9 cellular contexts compared by ENCODE assay signal in the genomic region with DNA sequence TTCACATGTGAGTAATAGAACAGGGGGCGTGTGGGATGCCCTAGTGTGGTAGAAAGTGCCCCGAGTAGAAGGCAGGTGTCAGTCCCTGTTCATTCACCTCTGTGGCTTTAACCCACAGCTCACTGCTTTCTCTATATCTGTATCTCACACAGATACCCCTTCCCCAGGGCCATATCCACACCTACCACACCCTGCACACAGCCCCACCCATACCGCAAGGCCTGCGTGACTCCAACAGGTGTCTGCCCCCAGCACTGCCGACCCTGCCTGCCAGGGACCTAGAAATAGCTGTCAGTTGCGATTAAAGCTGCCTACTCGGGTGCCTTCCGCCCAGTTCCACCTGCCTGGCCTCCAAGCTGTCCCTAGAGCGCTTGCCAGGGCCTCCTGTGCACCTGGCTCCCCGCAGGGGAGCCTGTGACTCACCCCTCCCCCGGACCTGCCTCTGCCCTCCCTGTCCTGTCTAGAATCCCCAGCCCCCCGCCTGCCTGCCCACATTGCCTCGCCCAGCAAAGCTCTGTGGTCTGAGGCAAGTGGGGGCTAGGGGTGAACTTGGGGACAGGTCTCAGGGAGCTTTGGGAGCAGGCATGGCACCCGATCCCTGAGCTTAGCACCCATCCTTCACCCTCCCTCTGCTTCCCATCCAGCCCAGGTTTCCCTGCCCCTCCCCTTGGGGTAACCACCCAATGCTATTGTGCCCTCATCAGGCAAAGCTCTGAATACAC. TPM values are rescaled to one million over a fixed set of nuclear protein-coding genes. Genes with fewer than 3 reads are reported as not detected.
DNase-seq lines count a peak whose midpoint lies in the region.
"Had no signal": no experiment of that assay in that cellular context is flagged by ENCODE, and none has a peak within 500 bp of the region (broad histone marks: within the 10 kb centered on the region; RNA-seq: fewer than 3 reads in every experiment).

No MANE protein-coding gene starts in this region.

- DNase-seq in DMS153 (lab: John Stamatoyannopoulos, UW) (peak; percentile 89), NCI-H1105 treated with DMSO at 0.1 percent for 48 hours (lab: John Stamatoyannopoulos, UW) (peak; percentile 97), mesendoderm (no peak), NK-92 (lab: John Stamatoyannopoulos, UW; ENCODE audit: unreplicated experiment) (no peak), DMS114 treated with DMSO at 0.1 percent for 48 hours (lab: John Stamatoyannopoulos, UW; ENCODE audit: unreplicated experiment) (no peak), T-helper 1 cell (no peak), amygdala (lab: John Stamatoyannopoulos, UW) (no peak)
- no peak for DNase-seq in activated CD4-positive, alpha-beta T cell treated with anti-CD3 and anti-CD28 coated beads, Interleukin-2, amount 10 ng/mL, durations not matched to agents 7 days and 5 days
- DNase-seq: adrenal gland had no signal

- H2AK5ac ChIP-seq in mesendoderm (ENCODE audit: low read length) = no peak overlapping the region

- H3K23ac ChIP-seq in mesendoderm (ENCODE audit: low read length) = no peak overlapping the region

- POLR2A ChIA-PET in activated CD4-positive, alpha-beta T cell treated with anti-CD3 and anti-CD28 coated beads, Interleukin-2, amount 10 ng/mL, durations not matched to agents 7 days and 5 days (lab: Charles Lee) = no interaction called here

- CTCF ChIA-PET in activated CD4-positive, alpha-beta T cell treated with anti-CD3 and anti-CD28 coated beads, Interleukin-2, amount 10 ng/mL, durations not matched to agents 7 days and 5 days (lab: Charles Lee) = interaction anchor here (1.4 to 5.9 kb wide), 6 partner anchors 10 to 157 kb away, joined by 3 to 115 read pairs (median 11); a partner anchor contains a TSS

- H3K18ac ChIP-seq in mesendoderm (ENCODE audit: low read length) = no peak overlapping the region

- peaks cover 20% of the 10 kb centered on the region for H3K4me1 Mint-ChIP-seq in activated CD4-positive, alpha-beta T cell treated with anti-CD3 and anti-CD28 coated beads, Interleukin-2, amount 10 ng/mL, durations not matched to agents 7 days and 5 days

- H3K27ac ChIP-seq in mesendoderm (ENCODE audit: low read depth, low read length) = no peak overlapping the region

- no peak overlapping the region for H3K4me3 ChIP-seq in mesendoderm (ENCODE audit: low read length)
- H3K4me3 ChIP-seq: adrenal gland had no signal

- no peak overlapping the region for H3K9ac ChIP-seq in mesendoderm (ENCODE audit: low read length)

- H3K79me2 ChIP-seq in mesendoderm (ENCODE audit: control insufficient read depth, insufficient read depth, low read length) = no peaks in the 10 kb centered on the region

- H4K5ac ChIP-seq in mesendoderm (ENCODE audit: low read length) = no peak overlapping the region

- peaks cover 31% of the 10 kb centered on the region for H3K36me3 Mint-ChIP-seq in activated CD4-positive, alpha-beta T cell treated with anti-CD3 and anti-CD28 coated beads, Interleukin-2, amount 10 ng/mL, durations not matched to agents 7 days and 5 days (ENCODE audit: low read depth)

- no peak overlapping the region for H3K4me3 Mint-ChIP-seq in activated CD4-positive, alpha-beta T cell treated with anti-CD3 and anti-CD28 coated beads, Interleukin-2, amount 10 ng/mL, durations not matched to agents 7 days and 5 days

- peaks cover 4% of the 10 kb centered on the region for H3K4me1 ChIP-seq in mesendoderm (ENCODE audit: control insufficient read depth, low read depth, low read length)

- H2BK5ac ChIP-seq in mesendoderm (ENCODE audit: low read length) = no peak overlapping the region

- WGBS in mesendoderm (ENCODE audit: extremely low coverage, insufficient coverage, low lambda C conversion rate) = no CpG with 5 or more reads among the region's 14 CpGs

- no peak overlapping the region for H3K4ac ChIP-seq in mesendoderm (ENCODE audit: low read depth, low read length)

- no peak overlapping the region for H4K8ac ChIP-seq in mesendoderm (ENCODE audit: low read depth, low read length)

- H3K36me3 ChIP-seq in mesendoderm (ENCODE audit: control insufficient read depth, insufficient read depth, low read length) = peaks cover 8% of the 10 kb centered on the region

- no peaks in the 10 kb centered on the region for H3K9me3 Mint-ChIP-seq in activated CD4-positive, alpha-beta T cell treated with anti-CD3 and anti-CD28 coated beads, Interleukin-2, amount 10 ng/mL, durations not matched to agents 7 days and 5 days

- peak overlapping the region; percentile 6 for H3K56ac ChIP-seq in mesendoderm (ENCODE audit: low read length)

- H3K27me3 Mint-ChIP-seq in activated CD4-positive, alpha-beta T cell treated with anti-CD3 and anti-CD28 coated beads, Interleukin-2, amount 10 ng/mL, durations not matched to agents 7 days and 5 days = no peaks in the 10 kb centered on the region

- H2BK15ac ChIP-seq in mesendoderm (replicated peaks; ENCODE audit: low read depth) = no peak overlapping the region

- H3K79me1 ChIP-seq in mesendoderm (ENCODE audit: low read length) = no peaks in the 10 kb centered on the region

- no peaks in the 10 kb centered on the region for H3K27me3 ChIP-seq in mesendoderm (ENCODE audit: insufficient read depth, low read length, poor library complexity)
- H3K27me3 ChIP-seq: adrenal gland had no signal

- H2BK120ac ChIP-seq in mesendoderm (ENCODE audit: low read depth, low read length) = no peak overlapping the region

- H3K27ac Mint-ChIP-seq in activated CD4-positive, alpha-beta T cell treated with anti-CD3 and anti-CD28 coated beads, Interleukin-2, amount 10 ng/mL, durations not matched to agents 7 days and 5 days = peak overlapping the region; percentile 64

- H3K4me2 ChIP-seq in mesendoderm (ENCODE audit: low read length) = no peak overlapping the region

RNA-seq across cellular contexts. Expression of a gene that starts 38.3 kb away (rescaled TPM):
- 1 to 10 TPM in 1 of 2 experiments, under 1 TPM in 1; 0.85 to 1.4 TPM for total RNA-seq in activated CD4-positive, alpha-beta T cell treated with anti-CD3 and anti-CD28 coated beads, Interleukin-2, amount 10 ng/mL, durations not matched to agents 7 days and 5 days
- polyA plus RNA-seq in mesendoderm (2013, experiment 1 of 2) = 298 TPM
- 282 TPM for polyA plus RNA-seq in mesendoderm (2013, experiment 2 of 2)

RNA-seq across cellular contexts. Expression of a gene that starts 52.6 kb away (rescaled TPM):
- total RNA-seq in activated CD4-positive, alpha-beta T cell treated with anti-CD3 and anti-CD28 coated beads, Interleukin-2, amount 10 ng/mL, durations not matched to agents 7 days and 5 days = 100 to 1,000 TPM; 137 to 146 TPM
- polyA plus RNA-seq in mesendoderm (2013, experiment 1 of 2) = 135 TPM
- polyA plus RNA-seq in mesendoderm (2013, experiment 2 of 2) = 133 TPM

Comparison
In these comparisons a context has a peak if more than half of its experiments do, and no peak if none do; other contexts are left out.
1. DNase-seq: peak in DMS153 (single experiment) and NCI-H1105 treated with DMSO at 0.1 percent for 48 hours (single experiment); none in activated CD4-positive, alpha-beta T cell treated with anti-CD3 and anti-CD28 coated beads, Interleukin-2, amount 10 ng/mL, durations not matched to agents 7 days and 5 days (single experiment), mesendoderm (single experiment), NK-92 (single experiment), DMS114 treated with DMSO at 0.1 percent for 48 hours (single experiment), T-helper 1 cell (0 of 5) and amygdala (0 of 56).